Comparison of ENCODE assay signal across 24 cellular contexts in the genomic region with DNA sequence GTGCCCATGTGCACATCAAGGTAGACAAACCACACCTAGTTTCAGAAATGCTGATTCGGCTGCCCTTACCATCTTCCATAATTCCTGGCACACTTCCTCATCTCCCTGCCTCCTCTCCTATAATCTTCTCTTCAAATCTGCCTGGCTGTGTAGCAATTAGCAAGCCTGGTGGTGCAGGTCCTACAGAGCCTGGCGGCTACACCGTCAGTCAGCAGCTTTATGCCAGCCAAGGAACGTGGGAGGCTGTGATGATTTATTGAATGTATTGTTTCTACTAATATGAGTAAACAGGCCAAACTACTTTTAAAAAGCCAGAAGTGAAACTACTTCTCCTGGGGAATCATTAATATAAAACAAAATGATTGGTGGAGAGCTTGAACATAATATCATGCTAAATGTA.
A peak's percentile ranks its signal among the peaks of the same experiment; 100 is the strongest.
DNase-seq lines count a peak whose midpoint lies in the region; ATAC-seq, FAIRE-seq and TF ChIP-seq lines count a peak whose summit lies in the region.
"Had no signal": no experiment of that assay in that cellular context is flagged by ENCODE, and none has a peak within 500 bp of the region (broad histone marks: within the 10 kb centered on the region; RNA-seq: fewer than 3 reads in every experiment).

No MANE protein-coding gene starts in this region.

- no peaks in the 10 kb centered on the region for H3K79me1 ChIP-seq in mesenchymal stem cell (replicated peaks; ENCODE audit: low read length, poor library complexity, severe bottlenecking)

- H4K20me1 ChIP-seq in OCI-LY3 (ENCODE audit: insufficient read depth, low read length), result no peaks in the 10 kb centered on the region

- no peaks in the 10 kb centered on the region for H3K79me2 ChIP-seq in OCI-LY3 (ENCODE audit: low read length)

- H3K36me3 ChIP-seq in OCI-LY3 (replicated peaks; ENCODE audit: low read depth, low read length) (no peaks in the 10 kb centered on the region), mesenchymal stem cell (ENCODE audit: control insufficient read depth in 1 of 2, insufficient read depth in 2 of 2, low read depth in 1 of 2, low read length in 2 of 2) (no peaks in the 10 kb centered on the region), small intestine (ENCODE audit: control insufficient read depth in 2 of 2, insufficient read depth in 2 of 2, low read length in 2 of 2) (no peaks in the 10 kb centered on the region)
- H3K36me3 ChIP-seq: left ventricle myocardium inferior had no signal

- DNase-seq in NCI-H1417 (lab: John Stamatoyannopoulos, UW) (peak in 2 of 3 experiments; percentile 15 to 42), NCI-H1417 treated with DMSO at 0.1 percent for 48 hours (lab: John Stamatoyannopoulos, UW) (no peak), mesenchymal stem cell (no peak), small intestine (no peak), left cardiac atrium (no peak)
- DNase-seq: activated CD4-positive, alpha-beta T cell treated with anti-CD3 and anti-CD28 coated beads, Interleukin-2, amount 50 U/mL, for 1 hour; activated naive CD4-positive, alpha-beta T cell; activated T-cell treated with anti-CD3 and anti-CD28 coated beads for 4 hours; Calu3; effector CD4-positive, alpha-beta T cell; glutamatergic neuron; left ventricle myocardium inferior; NCI-H1694 treated with DMSO at 0.1 percent for 48 hours; NCI-H2227 treated with DMSO at 0.1 percent for 48 hours; retina; stimulated activated CD4-positive, alpha-beta T cell treated with anti-CD3 and anti-CD28 coated beads, Interleukin-12 subunit alpha, Interleukin-12 subunit beta, amount 100 ng/mL, for 4 hours; substantia nigra had no signal

- H2BK12ac ChIP-seq in mesenchymal stem cell (ENCODE audit: low read length in 2 of 2), result no peak overlapping the region

- H3K4me1 ChIP-seq in OCI-LY3 (ENCODE audit: low read length) (peaks cover 44% of the 10 kb centered on the region), mesenchymal stem cell (ENCODE audit: control insufficient read depth, insufficient read depth, low read depth, low read length) (peaks cover 2% of the 10 kb centered on the region), small intestine (ENCODE audit: control insufficient read depth in 2 of 2, insufficient read depth in 1 of 2, low read depth in 1 of 2, low read length in 1 of 2) (no peaks in the 10 kb centered on the region)

- FAIRE-seq in small intestine (lab: Jason Lieb, UNC), result no peak
- FAIRE-seq: A204.1, urothelium cell line had no signal

- H3K4me2 ChIP-seq in OCI-LY3 (ENCODE audit: low read length), result peak overlapping the region; percentile 33; the same call in 1 of the 2 replicates
- H3K4me2 ChIP-seq in mesenchymal stem cell (ENCODE audit: low read length, poor library complexity, severe bottlenecking), result no peak overlapping the region

- H3K23ac ChIP-seq in mesenchymal stem cell (ENCODE audit: low read length in 2 of 2), result no peak overlapping the region

- H3K18ac ChIP-seq in mesenchymal stem cell (ENCODE audit: low read depth in 1 of 2, low read length in 2 of 2), result peak overlapping the region in 1 of 2 experiments; percentile 59

- H2BK15ac ChIP-seq in mesenchymal stem cell (ENCODE audit: low read depth, poor library complexity, severe bottlenecking), result no peak overlapping the region

- no peak overlapping the region for H2AK5ac ChIP-seq in mesenchymal stem cell (ENCODE audit: low read length, severe bottlenecking)

- no peak overlapping the region for H4K8ac ChIP-seq in mesenchymal stem cell (ENCODE audit: low read length)

- WGBS in mesenchymal stem cell, result 95% methylated on average over 3 of the region's 4 CpGs
- WGBS in small intestine, 3 donors, result 39 to 49% (median 46%) methylated on average over 4 of the region's 4 CpGs

- intact Hi-C loops in left cardiac atrium (cut with DNase I), result no loop called here

- no peak overlapping the region for H3K14ac ChIP-seq in mesenchymal stem cell (ENCODE audit: low read length in 2 of 2)

- H3K27ac ChIP-seq in OCI-LY3 (ENCODE audit: low read length) (no peak overlapping the region), mesenchymal stem cell (ENCODE audit: low read length, poor library complexity, severe bottlenecking) (no peak overlapping the region), small intestine (ENCODE audit: low read depth in 1 of 2, low read length in 1 of 2) (no peak overlapping the region)
- H3K27ac ChIP-seq: left ventricle myocardium inferior, VCaP had no signal

- ATAC-seq in HG02759 (IDR thresholded peaks at IDR 0.05; ENCODE audit: unreplicated experiment), result peak; percentile 71
- ATAC-seq in HG03565 (IDR thresholded peaks at IDR 0.05; ENCODE audit: unreplicated experiment), result no peak
- no peak for ATAC-seq in left cardiac atrium
- ATAC-seq: Right ventricle myocardium inferior had no signal

- H3K27me3 ChIP-seq in OCI-LY3 (ENCODE audit: low read depth, low read length), result peaks cover 76% of the 10 kb centered on the region
- H3K27me3 ChIP-seq in mesenchymal stem cell (ENCODE audit: control insufficient read depth in 1 of 2, insufficient read depth in 1 of 2, low read length in 2 of 2), result peaks cover 0 to 3% of the 10 kb centered on the region in 2 experiments
- no peaks in the 10 kb centered on the region for H3K27me3 ChIP-seq in small intestine (ENCODE audit: control insufficient read depth in 2 of 2, insufficient read depth in 2 of 2, low read length in 2 of 2)

- no peak overlapping the region for H2BK120ac ChIP-seq in mesenchymal stem cell (ENCODE audit: low read depth, low read length)

- H3K9ac ChIP-seq in OCI-LY3 (ENCODE audit: low read length) (no peak overlapping the region), mesenchymal stem cell (ENCODE audit: low read length) (no peak overlapping the region)

- TF ChIP-seq CTCF in OCI-LY3 (IDR thresholded peaks at IDR 0.05; ENCODE audit: low read depth, low read length), result no peak

- H2BK5ac ChIP-seq in mesenchymal stem cell (ENCODE audit: low read depth, low read length, poor library complexity, severe bottlenecking), result no peak overlapping the region

- H3K9me3 ChIP-seq in OCI-LY3 (ENCODE audit: insufficient read depth, low read length), result no peaks in the 10 kb centered on the region
- H3K9me3 ChIP-seq in mesenchymal stem cell (ENCODE audit: control insufficient read depth, low read length), result no peaks in the 10 kb centered on the region
- H3K9me3 ChIP-seq in small intestine (ENCODE audit: control insufficient read depth, low read depth), result no peaks in the 10 kb centered on the region
- H3K9me3 ChIP-seq: left ventricle myocardium inferior had no signal

- H3K4me3 ChIP-seq in OCI-LY3 (ENCODE audit: low read length) (no peak overlapping the region), mesenchymal stem cell (ENCODE audit: insufficient read depth in 1 of 2, low read depth in 1 of 2, low read length in 2 of 2) (no peak overlapping the region), small intestine (ENCODE audit: low read depth in 1 of 2, low read length in 2 of 2) (no peak overlapping the region)
- H3K4me3 ChIP-seq: left ventricle myocardium inferior had no signal

- H3K4ac ChIP-seq in mesenchymal stem cell (ENCODE audit: low read depth in 1 of 2, low read length in 2 of 2), result no peak overlapping the region

- H2AFZ ChIP-seq in OCI-LY3 (ENCODE audit: low read depth, low read length) (no peak overlapping the region), mesenchymal stem cell (ENCODE audit: low read depth, low read length) (no peak overlapping the region)

- H4K91ac ChIP-seq in mesenchymal stem cell (ENCODE audit: low read length), result peak overlapping the region; percentile 25

Comparison
In these comparisons a context has a peak if more than half of its experiments do, and no peak if none do; other contexts are left out.
1. DNase-seq: peak in NCI-H1417 (2 of 3); none in NCI-H1417 treated with DMSO at 0.1 percent for 48 hours (single experiment), mesenchymal stem cell (single experiment), small intestine (single experiment) and left cardiac atrium (single experiment).